8 cellular contexts compared by ENCODE assay signal in the genomic region with DNA sequence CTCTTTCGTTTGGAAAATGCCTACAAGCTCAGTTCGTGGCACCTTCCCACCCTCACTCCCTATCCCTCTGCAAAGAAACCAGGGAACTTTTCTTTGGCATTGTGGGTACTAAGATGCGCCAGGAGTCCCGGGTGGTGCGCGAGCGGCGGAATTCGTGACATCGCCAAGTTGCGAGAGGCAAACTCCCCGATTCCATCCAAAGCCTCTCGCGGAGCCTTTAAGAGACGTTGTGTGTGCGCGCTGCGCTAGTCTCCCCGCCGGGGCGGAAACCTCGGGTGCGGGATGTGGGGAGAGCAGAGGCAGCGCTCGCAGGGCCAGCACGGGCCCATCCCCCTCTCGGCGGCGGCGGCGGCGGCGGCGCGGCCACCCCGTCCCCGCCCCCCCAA. TPM values are rescaled to one million over a fixed set of nuclear protein-coding genes. Genes with fewer than 3 reads are reported as not detected.
DNase-seq lines count a peak whose midpoint lies in the region; TF ChIP-seq lines count a peak whose summit lies in the region.

No MANE protein-coding gene starts in this region.

- no peak for TF ChIP-seq RAD21 in liver (IDR thresholded peaks at IDR 0.05)

- H3K36me3 ChIP-seq in liver (ENCODE audit: control insufficient read depth in 4 of 4, insufficient read depth in 3 of 4, low read depth in 1 of 4, low read length in 3 of 4) (peaks cover 0 to 5% (median 0%) of the 10 kb centered on the region in 4 donors), suprapubic skin (peaks cover 13% of the 10 kb centered on the region)
- H3K36me3 ChIP-seq in effector memory CD4-positive, alpha-beta T cell (ENCODE audit: control insufficient read depth, insufficient read depth, low read length): no peaks in the 10 kb centered on the region

- DNase-seq in GM12865 (ENCODE audit: low read depth): no peak
- peak; percentile 36 for DNase-seq in H4 (ENCODE audit: low spot score)
- peak; percentile 79 for DNase-seq in NCI-H69 (lab: John Stamatoyannopoulos, UW)
- peak; percentile 87 to 89 for DNase-seq in cardiac fibroblast (ENCODE audit: low read depth in 2 of 2)
- peak in 1 of 2 donors; percentile 81 for DNase-seq in suprapubic skin (ENCODE audit: low spot score in 2 of 2)
- no peak for DNase-seq in AG08395 (ENCODE audit: low spot score)
- DNase-seq in effector memory CD4-positive, alpha-beta T cell: no peak

- H3K9me3 ChIP-seq in liver (ENCODE audit: control insufficient read depth in 4 of 4, low read length in 3 of 4) (no peaks in the 10 kb centered on the region), suprapubic skin (no peaks in the 10 kb centered on the region)
- no peaks in the 10 kb centered on the region for H3K9me3 ChIP-seq in effector memory CD4-positive, alpha-beta T cell (ENCODE audit: control insufficient read depth, low read length)

- no peaks in the 10 kb centered on the region for H3K27me3 ChIP-seq in liver (ENCODE audit: control insufficient read depth in 4 of 4, insufficient read depth in 4 of 4, low read length in 3 of 4)
- peaks cover 59% of the 10 kb centered on the region for H3K27me3 ChIP-seq in suprapubic skin
- peaks cover 55% of the 10 kb centered on the region for H3K27me3 ChIP-seq in effector memory CD4-positive, alpha-beta T cell (replicated peaks; ENCODE audit: control insufficient read depth, insufficient read depth, low read length, poor library complexity, severe bottlenecking)

- no peak for TF ChIP-seq EP300 in suprapubic skin (IDR thresholded peaks at IDR 0.05)

- TF ChIP-seq POLR2A in suprapubic skin (IDR thresholded peaks at IDR 0.05): no peak

- H3K27ac ChIP-seq in liver (ENCODE audit: low read depth in 1 of 2, low read length in 2 of 2): peak overlapping the region; percentile 89 to 90
- H3K27ac ChIP-seq in suprapubic skin: peak overlapping the region; percentile 85
- no peak overlapping the region for H3K27ac ChIP-seq in effector memory CD4-positive, alpha-beta T cell (ENCODE audit: insufficient read depth, low read length, poor library complexity, severe bottlenecking)

- H3K4me3 ChIP-seq in GM12865 (ENCODE audit: low read depth, low read length) (peak overlapping the region; percentile 32), cardiac fibroblast (replicated peaks in 1 of 2; ENCODE audit: low read depth in 2 of 2, low read length in 2 of 2) (peak overlapping the region; percentile 59 to 67), liver (ENCODE audit: low read depth in 1 of 3, low read length in 3 of 3) (peak overlapping the region; percentile 58 to 91 (median 81)), suprapubic skin (peak overlapping the region; percentile 71)
- no peak overlapping the region for H3K4me3 ChIP-seq in effector memory CD4-positive, alpha-beta T cell (ENCODE audit: insufficient read depth, low read depth, low read length, poor library complexity, severe bottlenecking)

- no peak for TF ChIP-seq CTCF in GM12865 (IDR thresholded peaks at IDR 0.05; ENCODE audit: insufficient read depth, low read depth, low read length, missing control alignments)
- TF ChIP-seq CTCF in cardiac fibroblast (IDR thresholded peaks at IDR 0.05; ENCODE audit: low read depth, low read length): no peak
- TF ChIP-seq CTCF in liver (IDR thresholded peaks at IDR 0.05; ENCODE audit: low read depth, low read length, missing input control): no peak
- no peak for TF ChIP-seq CTCF in suprapubic skin (IDR thresholded peaks at IDR 0.05)

- 1% methylated on average over 37 of the region's 37 CpGs for WGBS in liver
- 2% methylated on average over 8 of the region's 37 CpGs for WGBS in suprapubic skin

- H3K4me1 ChIP-seq in liver (ENCODE audit: control insufficient read depth in 4 of 4, insufficient read depth in 4 of 4, low read length in 3 of 4) (peaks cover 3 to 36% (median 31%) of the 10 kb centered on the region in 4 donors), suprapubic skin (peaks cover 48% of the 10 kb centered on the region)
- peaks cover 4% of the 10 kb centered on the region for H3K4me1 ChIP-seq in effector memory CD4-positive, alpha-beta T cell (ENCODE audit: control insufficient read depth, insufficient read depth, low read length, poor library complexity, severe bottlenecking)

- peak overlapping the region in 1 of 2 donors; percentile 78 for H3K9ac ChIP-seq in liver (ENCODE audit: low read depth in 1 of 2, low read length in 2 of 2)

TF ChIP-seq in liver, 16 proteins besides CTCF, POLR2A, EP300 and RAD21:
- TF ChIP-seq, protein P1, sequence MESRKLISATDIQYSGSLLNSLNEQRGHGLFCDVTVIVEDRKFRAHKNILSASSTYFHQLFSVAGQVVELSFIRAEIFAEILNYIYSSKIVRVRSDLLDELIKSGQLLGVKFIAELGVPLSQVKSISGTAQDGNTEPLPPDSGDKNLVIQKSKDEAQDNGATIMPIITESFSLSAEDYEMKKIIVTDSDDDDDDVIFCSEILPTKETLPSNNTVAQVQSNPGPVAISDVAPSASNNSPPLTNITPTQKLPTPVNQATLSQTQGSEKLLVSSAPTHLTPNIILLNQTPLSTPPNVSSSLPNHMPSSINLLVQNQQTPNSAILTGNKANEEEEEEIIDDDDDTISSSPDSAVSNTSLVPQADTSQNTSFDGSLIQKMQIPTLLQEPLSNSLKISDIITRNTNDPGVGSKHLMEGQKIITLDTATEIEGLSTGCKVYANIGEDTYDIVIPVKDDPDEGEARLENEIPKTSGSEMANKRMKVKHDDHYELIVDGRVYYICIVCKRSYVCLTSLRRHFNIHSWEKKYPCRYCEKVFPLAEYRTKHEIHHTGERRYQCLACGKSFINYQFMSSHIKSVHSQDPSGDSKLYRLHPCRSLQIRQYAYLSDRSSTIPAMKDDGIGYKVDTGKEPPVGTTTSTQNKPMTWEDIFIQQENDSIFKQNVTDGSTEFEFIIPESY (IDR thresholded peaks at IDR 0.05): no peak
- TF ChIP-seq MAX (IDR thresholded peaks at IDR 0.05): no peak
- TF ChIP-seq, protein P2, sequence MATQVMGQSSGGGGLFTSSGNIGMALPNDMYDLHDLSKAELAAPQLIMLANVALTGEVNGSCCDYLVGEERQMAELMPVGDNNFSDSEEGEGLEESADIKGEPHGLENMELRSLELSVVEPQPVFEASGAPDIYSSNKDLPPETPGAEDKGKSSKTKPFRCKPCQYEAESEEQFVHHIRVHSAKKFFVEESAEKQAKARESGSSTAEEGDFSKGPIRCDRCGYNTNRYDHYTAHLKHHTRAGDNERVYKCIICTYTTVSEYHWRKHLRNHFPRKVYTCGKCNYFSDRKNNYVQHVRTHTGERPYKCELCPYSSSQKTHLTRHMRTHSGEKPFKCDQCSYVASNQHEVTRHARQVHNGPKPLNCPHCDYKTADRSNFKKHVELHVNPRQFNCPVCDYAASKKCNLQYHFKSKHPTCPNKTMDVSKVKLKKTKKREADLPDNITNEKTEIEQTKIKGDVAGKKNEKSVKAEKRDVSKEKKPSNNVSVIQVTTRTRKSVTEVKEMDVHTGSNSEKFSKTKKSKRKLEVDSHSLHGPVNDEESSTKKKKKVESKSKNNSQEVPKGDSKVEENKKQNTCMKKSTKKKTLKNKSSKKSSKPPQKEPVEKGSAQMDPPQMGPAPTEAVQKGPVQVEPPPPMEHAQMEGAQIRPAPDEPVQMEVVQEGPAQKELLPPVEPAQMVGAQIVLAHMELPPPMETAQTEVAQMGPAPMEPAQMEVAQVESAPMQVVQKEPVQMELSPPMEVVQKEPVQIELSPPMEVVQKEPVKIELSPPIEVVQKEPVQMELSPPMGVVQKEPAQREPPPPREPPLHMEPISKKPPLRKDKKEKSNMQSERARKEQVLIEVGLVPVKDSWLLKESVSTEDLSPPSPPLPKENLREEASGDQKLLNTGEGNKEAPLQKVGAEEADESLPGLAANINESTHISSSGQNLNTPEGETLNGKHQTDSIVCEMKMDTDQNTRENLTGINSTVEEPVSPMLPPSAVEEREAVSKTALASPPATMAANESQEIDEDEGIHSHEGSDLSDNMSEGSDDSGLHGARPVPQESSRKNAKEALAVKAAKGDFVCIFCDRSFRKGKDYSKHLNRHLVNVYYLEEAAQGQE (IDR thresholded peaks at IDR 0.05): no peak
- TF ChIP-seq, protein P3, sequence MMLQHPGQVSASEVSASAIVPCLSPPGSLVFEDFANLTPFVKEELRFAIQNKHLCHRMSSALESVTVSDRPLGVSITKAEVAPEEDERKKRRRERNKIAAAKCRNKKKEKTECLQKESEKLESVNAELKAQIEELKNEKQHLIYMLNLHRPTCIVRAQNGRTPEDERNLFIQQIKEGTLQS (IDR thresholded peaks at IDR 0.05): no peak
- no peak for TF ChIP-seq GABPA (IDR thresholded peaks at IDR 0.05 in 1 of 2, conservative IDR thresholded peaks at IDR 0.05 in 1 of 2)
- TF ChIP-seq HNF4A (conservative IDR thresholded peaks at IDR 0.05): no peak
- no peak for TF ChIP-seq EGR1 (IDR thresholded peaks at IDR 0.05; ENCODE audit: low read depth in 2 of 2)
- TF ChIP-seq NR2F2 (IDR thresholded peaks at IDR 0.05): no peak
- no peak for TF ChIP-seq FOXA1 (IDR thresholded peaks at IDR 0.05)
- no peak for TF ChIP-seq RXRA (IDR thresholded peaks at IDR 0.05)
- no peak for TF ChIP-seq YY1 (IDR thresholded peaks at IDR 0.05)
- no peak for TF ChIP-seq FOXA2 (IDR thresholded peaks at IDR 0.05)
- no peak for TF ChIP-seq HNF4G (IDR thresholded peaks at IDR 0.05)
- no peak for TF ChIP-seq JUND (IDR thresholded peaks at IDR 0.05)

RNA-seq across cellular contexts. Expression of gene NR2F2, which starts 0.4 kb away (rescaled TPM):
- 3.1 and 4.0 TPM in 2 replicates for total RNA-seq in H4 (2014; rRNA removed; shearing (Covaris generic))
- total RNA-seq in liver (1 to 10 TPM; 5.9 to 6.4 TPM), suprapubic skin (10 to 100 TPM in 2 of 4 donors, 1 to 10 TPM in 2; 4.0 to 12.7 (median 7.1) TPM)
- polyA plus RNA-seq in liver: 10 to 100 TPM; 12.0 to 22.4 TPM

Comparison
In these comparisons a context has a peak if more than half of its experiments do, and no peak if none do; other contexts are left out.
1. DNase-seq: peak in H4 (single experiment), NCI-H69 (single experiment) and cardiac fibroblast (2 of 2); none in GM12865 (single experiment), AG08395 (single experiment) and effector memory CD4-positive, alpha-beta T cell (0 of 3).